In genomic region chr6:125834347-125834746, GRCh38 we compare ENCODE assay signal across 9 cellular contexts. TPM values are rescaled to one million over a fixed set of nuclear protein-coding genes. Genes with fewer than 3 reads are reported as not detected.
DNase-seq lines count a peak whose midpoint lies in the region; ATAC-seq, FAIRE-seq and TF ChIP-seq lines count a peak whose summit lies in the region.
"Had no signal": no experiment of that assay in that cellular context is flagged by ENCODE, and none has a peak within 500 bp of the region (broad histone marks: within the 10 kb centered on the region; RNA-seq: fewer than 3 reads in every experiment).

No MANE protein-coding gene starts in this region.

- H2BK120ac ChIP-seq in mesendoderm (ENCODE audit: low read depth, low read length): no peak overlapping the region

- no peaks in the 10 kb centered on the region for H3K79me1 ChIP-seq in mesendoderm (ENCODE audit: low read length)

- WGBS in mesendoderm (ENCODE audit: extremely low coverage, insufficient coverage, low lambda C conversion rate): no CpG with 5 or more reads among the region's 2 CpGs

- no peak overlapping the region for H3K9ac ChIP-seq in mesendoderm (ENCODE audit: low read length)

- no peaks in the 10 kb centered on the region for H3K27me3 ChIP-seq in mesendoderm (ENCODE audit: insufficient read depth, low read length, poor library complexity)
- H3K27me3 ChIP-seq: right lobe of liver had no signal

- no peak overlapping the region for H2BK15ac ChIP-seq in mesendoderm (replicated peaks; ENCODE audit: low read depth)

- DNase-seq in Jurkat, Clone E6-1 (ENCODE audit: low read depth, low spot score): peak; percentile 60
- DNase-seq in mesendoderm (peak; percentile 20), CD14-positive monocyte (ENCODE audit: low spot score) (no peak), epidermal melanocyte (ENCODE audit: insufficient read length, low spot score) (no peak), HTR-8/SVneo (ENCODE audit: insufficient read length, low spot score) (no peak)
- DNase-seq in stimulated activated CD8-positive, alpha-beta memory T cell treated with anti-CD3 and anti-CD28 coated beads, Interleukin-4, amount 100 ng/mL, for 48 hours: no peak
- DNase-seq: right lobe of liver had no signal

- peak; percentile 49 for ATAC-seq in GM18505 (IDR thresholded peaks at IDR 0.05; ENCODE audit: unreplicated experiment)
- ATAC-seq in GM21576 (IDR thresholded peaks at IDR 0.05; ENCODE audit: unreplicated experiment): peak; percentile 83

- no peak overlapping the region for H3K56ac ChIP-seq in mesendoderm (ENCODE audit: low read length)

- H3K27ac ChIP-seq in mesendoderm (ENCODE audit: low read depth, low read length): no peak overlapping the region

- H3K4me2 ChIP-seq in mesendoderm (ENCODE audit: low read length): no peak overlapping the region

- no peak overlapping the region for H3K23ac ChIP-seq in mesendoderm (ENCODE audit: low read length)

- H3K4me3 ChIP-seq in Jurkat, Clone E6-1 (ENCODE audit: low read length): no peak overlapping the region
- no peak overlapping the region for H3K4me3 ChIP-seq in mesendoderm (ENCODE audit: low read length)
- H3K4me3 ChIP-seq: right lobe of liver had no signal

- intact Hi-C loops in CD14-positive monocyte (cut with micrococcal nuclease): loop anchor here in 1 of 2 donors (10.0 kb wide), 1 partner anchor 50 kb away; no protein-coding TSS in a partner anchor

- H3K18ac ChIP-seq in mesendoderm (ENCODE audit: low read length): no peak overlapping the region

- no peak for FAIRE-seq in HTR-8/SVneo (lab: Jason Lieb, UNC)

- H4K5ac ChIP-seq in mesendoderm (ENCODE audit: low read length): no peak overlapping the region

- peaks cover 0 to 2% (median 2%) of the 10 kb centered on the region in 3 donors for H3K27me3 Mint-ChIP-seq in CD14-positive monocyte (ENCODE audit: low read depth in 3 of 3)

- H3K4ac ChIP-seq in mesendoderm (ENCODE audit: low read depth, low read length): no peak overlapping the region

- H3K36me3 ChIP-seq in mesendoderm (ENCODE audit: control insufficient read depth, insufficient read depth, low read length): no peaks in the 10 kb centered on the region
- H3K36me3 ChIP-seq: right lobe of liver had no signal

- peak overlapping the region in 3 of 7 donors; percentile 67 to 77 (median 70) for H3K27ac Mint-ChIP-seq in CD14-positive monocyte

- peaks cover 0 to 4% of the 10 kb centered on the region in 2 donors for H3K36me3 Mint-ChIP-seq in CD14-positive monocyte

- peaks cover 2% of the 10 kb centered on the region for H3K4me1 ChIP-seq in mesendoderm (ENCODE audit: control insufficient read depth, low read depth, low read length)

- no peak for TF ChIP-seq CTCF in CD14-positive monocyte (IDR thresholded peaks at IDR 0.05)

- H3K4me3 Mint-ChIP-seq in CD14-positive monocyte: peak overlapping the region in 1 of 2 donors; percentile 15

- no peaks in the 10 kb centered on the region for H3K79me2 ChIP-seq in mesendoderm (ENCODE audit: control insufficient read depth, insufficient read depth, low read length)

- H2BK5ac ChIP-seq in mesendoderm (ENCODE audit: low read length): no peak overlapping the region

- H2AK5ac ChIP-seq in mesendoderm (ENCODE audit: low read length): no peak overlapping the region

- no peak overlapping the region for H4K8ac ChIP-seq in mesendoderm (ENCODE audit: low read depth, low read length)

- H3K4me1 Mint-ChIP-seq in CD14-positive monocyte: peaks cover 64% of the 10 kb centered on the region

- no peak for TF ChIP-seq POLR2A in GM18505 (IDR thresholded peaks at IDR 0.05; ENCODE audit: borderline replicate concordance, extremely low read depth, insufficient read depth, insufficient read length)

- H3K9me3 Mint-ChIP-seq in CD14-positive monocyte: no peaks in the 10 kb centered on the region

RNA-seq across cellular contexts. Expression of gene NCOA7, which starts 43.6 kb away (rescaled TPM):
- 9.5 TPM for polyA plus RNA-seq in Jurkat, Clone E6-1 (2012; ENCODE audit: insufficient read depth, insufficient read length)
- polyA plus RNA-seq in mesendoderm (2013, experiment 1 of 2): 3.2 TPM
- polyA plus RNA-seq in mesendoderm (2013, experiment 2 of 2): 3.8 TPM
- 10 to 100 TPM in 1 of 2 donors, 1 to 10 TPM in 1; 8.3 to 21.9 TPM for polyA plus RNA-seq in CD14-positive monocyte

Comparison
In these comparisons a context has a peak if more than half of its experiments do, and no peak if none do; other contexts are left out.
1. DNase-seq: peak in Jurkat, Clone E6-1 (single experiment) and mesendoderm (single experiment); none in stimulated activated CD8-positive, alpha-beta memory T cell treated with anti-CD3 and anti-CD28 coated beads, Interleukin-4, amount 100 ng/mL, for 48 hours (single experiment), CD14-positive monocyte (single experiment), epidermal melanocyte (single experiment) and HTR-8/SVneo (single experiment).